In genomic region chr19:6236310-6237291, GRCh38 we compare ENCODE assay signal across 14 cellular contexts. TPM values are rescaled to one million over a fixed set of nuclear protein-coding genes. Genes with fewer than 3 reads are reported as not detected.
A peak's percentile ranks its signal among the peaks of the same experiment; 100 is the strongest.
DNase-seq lines count a peak whose midpoint lies in the region; ATAC-seq and TF ChIP-seq lines count a peak whose summit lies in the region.
"Had no signal": no experiment of that assay in that cellular context is flagged by ENCODE, and none has a peak within 500 bp of the region (broad histone marks: within the 10 kb centered on the region; RNA-seq: fewer than 3 reads in every experiment).

No MANE protein-coding gene starts in this region.

- TF ChIP-seq CTCF in PC-9 (conservative IDR thresholded peaks at IDR 0.05) (0 out of 2 replicates have a peak, but pooled peaks have one; percentile 24), foreskin keratinocyte (conservative IDR thresholded peaks at IDR 0.05) (peak; percentile 33), prostate gland (IDR thresholded peaks at IDR 0.05) (peak in 2 of 4 experiments; percentile 24 to 34)

- intact Hi-C loops in PC-9 (cut with micrococcal nuclease; ENCODE audit: unreplicated experiment) = no loop called here
- intact Hi-C loops in prostate gland (cut with DNase I) = no loop called here

- no peaks in the 10 kb centered on the region for H3F3A ChIP-seq in PC-9 (ENCODE audit: insufficient read depth, low read depth)

- no peak overlapping the region for H2AFZ ChIP-seq in PC-9

- TF ChIP-seq POLR2A in prostate gland (IDR thresholded peaks at IDR 0.05) = no peak

- H3K4me2 ChIP-seq in PC-9 = peak overlapping the region; percentile 38

- no peak overlapping the region for H3K4me3 ChIP-seq in PC-9
- no peak overlapping the region for H3K4me3 ChIP-seq in prostate gland
- H3K4me3 ChIP-seq: esophagus muscularis mucosa had no signal

- peaks cover 11% of the 10 kb centered on the region for H3K4me1 ChIP-seq in PC-9 (replicated peaks; ENCODE audit: insufficient read depth)
- peaks cover 24% of the 10 kb centered on the region for H3K4me1 ChIP-seq in foreskin keratinocyte
- peaks cover 63% of the 10 kb centered on the region for H3K4me1 ChIP-seq in prostate gland (replicated peaks)

- 47% methylated on average over 37 of the region's 39 CpGs for WGBS in prostate gland

- DNase-seq in DMS79 (lab: John Stamatoyannopoulos, UW) = peak; percentile 38
- DNase-seq in PC-9 = peak; percentile 75 to 89
- DNase-seq in foreskin keratinocyte = no peak
- DNase-seq in prostate gland (ENCODE audit: low spot score) = peak; percentile 96
- DNase-seq in foreskin melanocyte = no peak
- no peak for DNase-seq in NCI-H2171 (lab: John Stamatoyannopoulos, UW)
- no peak for DNase-seq in GDM1 (lab: John Stamatoyannopoulos, UW)
- DNase-seq: activated CD4-positive, CD25-positive, alpha-beta regulatory T cell; activated T-cell treated with anti-CD3 and anti-CD28 coated beads, Interleukin-2, amount 50 U/mL, for 72 hours; NCI-H524 treated with DMSO at 0.1 percent for 48 hours; SIG-M5 had no signal

- POLR2A ChIA-PET in PC-9 (lab: Charles Lee; ENCODE audit: unreplicated experiment) = no interaction called here

- peak; percentile 36 for ATAC-seq in foreskin keratinocyte
- no peak for ATAC-seq in HG02642 (IDR thresholded peaks at IDR 0.05; ENCODE audit: poor library complexity, unreplicated experiment)
- ATAC-seq: activated T-cell treated with anti-CD3 and anti-CD28 coated beads, Interleukin-2, amount 50 U/mL, for 72 hours; natural killer cell treated with Interleukin-12 subunit alpha and Interleukin-12 subunit beta and Interleukin-15 and Interleukin-18, amount 100 ng/mL, for 72 hours had no signal

- H4K20me1 ChIP-seq in PC-9 (ENCODE audit: insufficient read depth) = peaks cover 15% of the 10 kb centered on the region

- CTCF ChIA-PET in PC-9 (lab: Charles Lee) = interaction anchor here (0.6 kb wide), 2 partner anchors 246 to 627 kb away, joined by 3 read pairs; no protein-coding TSS in a partner anchor

- no peaks in the 10 kb centered on the region for H3K9me2 ChIP-seq in PC-9 (ENCODE audit: insufficient read depth)

- H3K36me3 ChIP-seq in PC-9 (ENCODE audit: low read depth) (no peaks in the 10 kb centered on the region), prostate gland (no peaks in the 10 kb centered on the region)
- H3K36me3 ChIP-seq: esophagus muscularis mucosa had no signal

- peaks cover 10% of the 10 kb centered on the region for H3K79me2 ChIP-seq in PC-9 (ENCODE audit: low read depth)

- H3K9me3 ChIP-seq in PC-9 (ENCODE audit: insufficient read depth, low read depth) (no peaks in the 10 kb centered on the region), prostate gland (no peaks in the 10 kb centered on the region)
- H3K9me3 ChIP-seq: esophagus muscularis mucosa had no signal

- H3K27me3 ChIP-seq in PC-9 (ENCODE audit: insufficient read depth, low read depth) (no peaks in the 10 kb centered on the region), foreskin keratinocyte (no peaks in the 10 kb centered on the region), prostate gland (replicated peaks; ENCODE audit: insufficient read depth) (no peaks in the 10 kb centered on the region)
- H3K27me3 ChIP-seq: esophagus muscularis mucosa had no signal

- BruUV-seq in PC-9 (replicated peaks; lab: Mats Ljungman, UMichigan) = no TSS peak

- H3K27ac ChIP-seq in PC-9 (no peak overlapping the region), foreskin keratinocyte (no peak overlapping the region), prostate gland (peak overlapping the region; percentile 48 to 69)

RNA-seq across cellular contexts. Expression of gene MLLT1, which starts 43.2 kb away (rescaled TPM):
- total RNA-seq in PC-9 (2021) (36.8 and 44.2 TPM in 2 replicates), foreskin keratinocyte (18.9 and 24.4 TPM in 2 replicates), prostate gland (10 to 100 TPM; 39.9 to 41.4 TPM)
- polyA plus RNA-seq in foreskin keratinocyte = 23.9 and 26.1 TPM in 2 replicates

Comparison
In these comparisons a context has a peak if more than half of its experiments do, and no peak if none do; other contexts are left out.
1. DNase-seq: peak in DMS79 (single experiment), PC-9 (2 of 2) and prostate gland (single experiment); none in foreskin keratinocyte (0 of 2), foreskin melanocyte (single experiment), NCI-H2171 (single experiment) and GDM1 (single experiment).
2. H3K27ac ChIP-seq: peak in prostate gland (2 of 2); none in PC-9 (single experiment) and foreskin keratinocyte (single experiment).